In the genomic region with DNA sequence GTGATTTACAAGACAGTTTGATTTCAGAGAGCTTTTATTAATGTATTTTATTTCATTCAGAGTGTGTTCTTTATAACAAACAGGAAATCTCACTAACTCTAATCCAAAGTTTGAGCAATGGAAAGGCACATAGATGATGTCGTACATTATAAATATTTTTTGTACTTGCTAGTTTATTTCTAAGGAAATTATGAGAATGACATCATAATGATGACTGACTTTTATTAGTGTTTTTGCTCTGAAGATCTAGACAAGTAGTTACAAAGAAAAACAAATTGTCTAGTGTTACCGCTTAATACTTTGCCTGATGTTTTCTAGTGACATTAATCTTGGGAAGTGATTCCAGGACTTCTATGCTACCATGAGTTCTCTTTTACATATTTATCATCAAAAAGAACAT, we compare ENCODE assay signal across 1 cellular context.
TF ChIP-seq lines count a peak whose summit lies in the region.

No MANE protein-coding gene starts in this region.

TF ChIP-seq in K562, 482 proteins besides CTCF, POLR2A, EP300 and RAD21 (continued from another document):
- TF ChIP-seq, protein P1, sequence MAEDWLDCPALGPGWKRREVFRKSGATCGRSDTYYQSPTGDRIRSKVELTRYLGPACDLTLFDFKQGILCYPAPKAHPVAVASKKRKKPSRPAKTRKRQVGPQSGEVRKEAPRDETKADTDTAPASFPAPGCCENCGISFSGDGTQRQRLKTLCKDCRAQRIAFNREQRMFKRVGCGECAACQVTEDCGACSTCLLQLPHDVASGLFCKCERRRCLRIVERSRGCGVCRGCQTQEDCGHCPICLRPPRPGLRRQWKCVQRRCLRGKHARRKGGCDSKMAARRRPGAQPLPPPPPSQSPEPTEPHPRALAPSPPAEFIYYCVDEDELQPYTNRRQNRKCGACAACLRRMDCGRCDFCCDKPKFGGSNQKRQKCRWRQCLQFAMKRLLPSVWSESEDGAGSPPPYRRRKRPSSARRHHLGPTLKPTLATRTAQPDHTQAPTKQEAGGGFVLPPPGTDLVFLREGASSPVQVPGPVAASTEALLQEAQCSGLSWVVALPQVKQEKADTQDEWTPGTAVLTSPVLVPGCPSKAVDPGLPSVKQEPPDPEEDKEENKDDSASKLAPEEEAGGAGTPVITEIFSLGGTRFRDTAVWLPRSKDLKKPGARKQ (CRISPR knock-in tag; IDR thresholded peaks at IDR 0.05), result no peak
- no peak for TF ChIP-seq ZNF551 (CRISPR knock-in tag; IDR thresholded peaks at IDR 0.05)
- TF ChIP-seq DNMT1 (IDR thresholded peaks at IDR 0.05), result no peak
- TF ChIP-seq BMI1 (IDR thresholded peaks at IDR 0.05; ENCODE audit: low read length), result no peak
- no peak for TF ChIP-seq FOXM1 (IDR thresholded peaks at IDR 0.05; ENCODE audit: low read depth)
- no peak for TF ChIP-seq FOXM1 (CRISPR knock-in tag; IDR thresholded peaks at IDR 0.05; ENCODE audit: low read depth)
- TF ChIP-seq, protein P2, sequence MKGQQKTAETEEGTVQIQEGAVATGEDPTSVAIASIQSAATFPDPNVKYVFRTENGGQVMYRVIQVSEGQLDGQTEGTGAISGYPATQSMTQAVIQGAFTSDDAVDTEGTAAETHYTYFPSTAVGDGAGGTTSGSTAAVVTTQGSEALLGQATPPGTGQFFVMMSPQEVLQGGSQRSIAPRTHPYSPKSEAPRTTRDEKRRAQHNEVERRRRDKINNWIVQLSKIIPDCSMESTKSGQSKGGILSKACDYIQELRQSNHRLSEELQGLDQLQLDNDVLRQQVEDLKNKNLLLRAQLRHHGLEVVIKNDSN (CRISPR knock-in tag; IDR thresholded peaks at IDR 0.05), result no peak
- TF ChIP-seq PPARD (CRISPR knock-in tag; IDR thresholded peaks at IDR 0.05), result no peak
- TF ChIP-seq KLF1 (tag; IDR thresholded peaks at IDR 0.05), result no peak
TF ChIP-seq in K562: peak in this region for 1.
